ENCODE assay signal across 1 cellular context in genomic region chr2:172556284-172557033, GRCh38.
TF ChIP-seq lines count a peak whose summit lies in the region.

No MANE protein-coding gene starts in this region.

TF ChIP-seq in H1, 55 proteins besides CTCF, POLR2A, EP300 and RAD21 (continued from another document):
- TF ChIP-seq USF2 (IDR thresholded peaks at IDR 0.05; ENCODE audit: low read length) (peak; percentile 36; the same call in 1 of the 2 replicates), YY1 (IDR thresholded peaks at IDR 0.05; ENCODE audit: low read depth, low read length) (0 out of 2 replicates have a peak, but pooled peaks have one; percentile 4), SIN3A (conservative IDR thresholded peaks at IDR 0.05 in 1 of 2, IDR thresholded peaks at IDR 0.05 in 1 of 2; ENCODE audit: low read depth in 1 of 2, low read length in 2 of 2) (0 out of 4 replicates have a peak, but pooled peaks have one; percentile 64 to 88), CEBPB (IDR thresholded peaks at IDR 0.05; ENCODE audit: low read depth, low read length) (peak; percentile 40; the same call in 1 of the 2 replicates), RBBP5 (IDR thresholded peaks at IDR 0.05; ENCODE audit: borderline replicate concordance, low read depth, low read length) (peak; percentile 84), E2F6 (IDR thresholded peaks at IDR 0.05) (peak; percentile 89), NRF1 (IDR thresholded peaks at IDR 0.05; ENCODE audit: low read depth, low read length) (no peak), RXRA (IDR thresholded peaks at IDR 0.05; ENCODE audit: insufficient read depth, low read depth, low read length) (no peak), SAP30 (IDR thresholded peaks at IDR 0.05; ENCODE audit: insufficient read depth, insufficient replicate concordance, low read length) (peak; percentile 48), JUND (IDR thresholded peaks at IDR 0.05; ENCODE audit: low read length) (no peak), SP4 (IDR thresholded peaks at IDR 0.05; ENCODE audit: low read length) (no peak), MAX (IDR thresholded peaks at IDR 0.05) (peak; percentile 97), BACH1 (IDR thresholded peaks at IDR 0.05; ENCODE audit: low read length) (no peak), CREB1 (IDR thresholded peaks at IDR 0.05) (peak; percentile 60)
- TF ChIP-seq, protein P1, sequence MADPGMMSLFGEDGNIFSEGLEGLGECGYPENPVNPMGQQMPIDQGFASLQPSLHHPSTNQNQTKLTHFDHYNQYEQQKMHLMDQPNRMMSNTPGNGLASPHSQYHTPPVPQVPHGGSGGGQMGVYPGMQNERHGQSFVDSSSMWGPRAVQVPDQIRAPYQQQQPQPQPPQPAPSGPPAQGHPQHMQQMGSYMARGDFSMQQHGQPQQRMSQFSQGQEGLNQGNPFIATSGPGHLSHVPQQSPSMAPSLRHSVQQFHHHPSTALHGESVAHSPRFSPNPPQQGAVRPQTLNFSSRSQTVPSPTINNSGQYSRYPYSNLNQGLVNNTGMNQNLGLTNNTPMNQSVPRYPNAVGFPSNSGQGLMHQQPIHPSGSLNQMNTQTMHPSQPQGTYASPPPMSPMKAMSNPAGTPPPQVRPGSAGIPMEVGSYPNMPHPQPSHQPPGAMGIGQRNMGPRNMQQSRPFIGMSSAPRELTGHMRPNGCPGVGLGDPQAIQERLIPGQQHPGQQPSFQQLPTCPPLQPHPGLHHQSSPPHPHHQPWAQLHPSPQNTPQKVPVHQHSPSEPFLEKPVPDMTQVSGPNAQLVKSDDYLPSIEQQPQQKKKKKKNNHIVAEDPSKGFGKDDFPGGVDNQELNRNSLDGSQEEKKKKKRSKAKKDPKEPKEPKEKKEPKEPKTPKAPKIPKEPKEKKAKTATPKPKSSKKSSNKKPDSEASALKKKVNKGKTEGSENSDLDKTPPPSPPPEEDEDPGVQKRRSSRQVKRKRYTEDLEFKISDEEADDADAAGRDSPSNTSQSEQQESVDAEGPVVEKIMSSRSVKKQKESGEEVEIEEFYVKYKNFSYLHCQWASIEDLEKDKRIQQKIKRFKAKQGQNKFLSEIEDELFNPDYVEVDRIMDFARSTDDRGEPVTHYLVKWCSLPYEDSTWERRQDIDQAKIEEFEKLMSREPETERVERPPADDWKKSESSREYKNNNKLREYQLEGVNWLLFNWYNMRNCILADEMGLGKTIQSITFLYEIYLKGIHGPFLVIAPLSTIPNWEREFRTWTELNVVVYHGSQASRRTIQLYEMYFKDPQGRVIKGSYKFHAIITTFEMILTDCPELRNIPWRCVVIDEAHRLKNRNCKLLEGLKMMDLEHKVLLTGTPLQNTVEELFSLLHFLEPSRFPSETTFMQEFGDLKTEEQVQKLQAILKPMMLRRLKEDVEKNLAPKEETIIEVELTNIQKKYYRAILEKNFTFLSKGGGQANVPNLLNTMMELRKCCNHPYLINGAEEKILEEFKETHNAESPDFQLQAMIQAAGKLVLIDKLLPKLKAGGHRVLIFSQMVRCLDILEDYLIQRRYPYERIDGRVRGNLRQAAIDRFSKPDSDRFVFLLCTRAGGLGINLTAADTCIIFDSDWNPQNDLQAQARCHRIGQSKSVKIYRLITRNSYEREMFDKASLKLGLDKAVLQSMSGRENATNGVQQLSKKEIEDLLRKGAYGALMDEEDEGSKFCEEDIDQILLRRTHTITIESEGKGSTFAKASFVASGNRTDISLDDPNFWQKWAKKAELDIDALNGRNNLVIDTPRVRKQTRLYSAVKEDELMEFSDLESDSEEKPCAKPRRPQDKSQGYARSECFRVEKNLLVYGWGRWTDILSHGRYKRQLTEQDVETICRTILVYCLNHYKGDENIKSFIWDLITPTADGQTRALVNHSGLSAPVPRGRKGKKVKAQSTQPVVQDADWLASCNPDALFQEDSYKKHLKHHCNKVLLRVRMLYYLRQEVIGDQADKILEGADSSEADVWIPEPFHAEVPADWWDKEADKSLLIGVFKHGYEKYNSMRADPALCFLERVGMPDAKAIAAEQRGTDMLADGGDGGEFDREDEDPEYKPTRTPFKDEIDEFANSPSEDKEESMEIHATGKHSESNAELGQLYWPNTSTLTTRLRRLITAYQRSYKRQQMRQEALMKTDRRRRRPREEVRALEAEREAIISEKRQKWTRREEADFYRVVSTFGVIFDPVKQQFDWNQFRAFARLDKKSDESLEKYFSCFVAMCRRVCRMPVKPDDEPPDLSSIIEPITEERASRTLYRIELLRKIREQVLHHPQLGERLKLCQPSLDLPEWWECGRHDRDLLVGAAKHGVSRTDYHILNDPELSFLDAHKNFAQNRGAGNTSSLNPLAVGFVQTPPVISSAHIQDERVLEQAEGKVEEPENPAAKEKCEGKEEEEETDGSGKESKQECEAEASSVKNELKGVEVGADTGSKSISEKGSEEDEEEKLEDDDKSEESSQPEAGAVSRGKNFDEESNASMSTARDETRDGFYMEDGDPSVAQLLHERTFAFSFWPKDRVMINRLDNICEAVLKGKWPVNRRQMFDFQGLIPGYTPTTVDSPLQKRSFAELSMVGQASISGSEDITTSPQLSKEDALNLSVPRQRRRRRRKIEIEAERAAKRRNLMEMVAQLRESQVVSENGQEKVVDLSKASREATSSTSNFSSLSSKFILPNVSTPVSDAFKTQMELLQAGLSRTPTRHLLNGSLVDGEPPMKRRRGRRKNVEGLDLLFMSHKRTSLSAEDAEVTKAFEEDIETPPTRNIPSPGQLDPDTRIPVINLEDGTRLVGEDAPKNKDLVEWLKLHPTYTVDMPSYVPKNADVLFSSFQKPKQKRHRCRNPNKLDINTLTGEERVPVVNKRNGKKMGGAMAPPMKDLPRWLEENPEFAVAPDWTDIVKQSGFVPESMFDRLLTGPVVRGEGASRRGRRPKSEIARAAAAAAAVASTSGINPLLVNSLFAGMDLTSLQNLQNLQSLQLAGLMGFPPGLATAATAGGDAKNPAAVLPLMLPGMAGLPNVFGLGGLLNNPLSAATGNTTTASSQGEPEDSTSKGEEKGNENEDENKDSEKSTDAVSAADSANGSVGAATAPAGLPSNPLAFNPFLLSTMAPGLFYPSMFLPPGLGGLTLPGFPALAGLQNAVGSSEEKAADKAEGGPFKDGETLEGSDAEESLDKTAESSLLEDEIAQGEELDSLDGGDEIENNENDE (IDR thresholded peaks at IDR 0.05; ENCODE audit: insufficient replicate concordance, low read length) = no peak
